ENCODE assay signal across 1 cellular context in genomic region chr12:77299910-77300772, GRCh38.
TF ChIP-seq lines count a peak whose summit lies in the region.

No MANE protein-coding gene starts in this region.

TF ChIP-seq in GM23338, 12 proteins besides CTCF, POLR2A, EP300 and RAD21 (continued from another document):
- TF ChIP-seq ZNF462 (CRISPR knock-in tag; IDR thresholded peaks at IDR 0.05) (no peak), NANOG (IDR thresholded peaks at IDR 0.05; ENCODE audit: borderline replicate concordance) (no peak), CREB1 (CRISPR knock-in tag; IDR thresholded peaks at IDR 0.05; ENCODE audit: low read depth) (no peak), ETS1 (IDR thresholded peaks at IDR 0.05) (no peak), REST (IDR thresholded peaks at IDR 0.05; ENCODE audit: unreplicated experiment) (no peak), POLR2AphosphoS5 (IDR thresholded peaks at IDR 0.05; ENCODE audit: low read depth) (no peak), EZH2phosphoT487 (IDR thresholded peaks at IDR 0.05; ENCODE audit: unreplicated experiment) (no peak), ZNF114 (CRISPR knock-in tag; IDR thresholded peaks at IDR 0.05) (no peak)
